ENCODE assay signal across 23 cellular contexts in the genomic region with DNA sequence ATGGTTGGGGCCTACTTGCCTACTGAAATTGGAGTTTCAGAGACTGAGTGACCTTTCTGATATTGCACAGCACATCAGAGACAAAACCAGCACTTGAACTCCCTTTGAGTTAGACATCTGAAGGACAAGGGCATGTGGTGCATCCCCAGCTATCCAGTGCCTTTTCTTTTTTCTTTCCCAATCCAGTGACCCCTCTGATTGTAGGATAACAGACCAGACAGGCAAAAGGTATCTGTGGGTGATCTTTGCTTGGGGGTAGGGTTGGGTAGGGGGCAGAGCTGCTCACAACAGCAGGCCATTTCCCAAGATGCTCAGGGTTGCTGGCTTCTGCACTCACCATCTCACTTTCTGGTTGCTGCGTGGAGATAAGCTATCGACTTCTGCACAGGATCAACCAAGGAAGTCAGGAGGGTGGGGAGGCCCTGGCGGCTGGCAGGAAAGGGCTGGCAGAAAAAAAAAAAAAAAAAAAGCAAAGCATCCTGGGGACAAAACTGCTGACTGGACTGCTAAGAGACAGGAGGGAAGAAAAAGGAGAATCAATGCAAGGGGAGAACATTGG. TPM values are rescaled to one million over a fixed set of nuclear protein-coding genes. Genes with fewer than 3 reads are reported as not detected.
DNase-seq lines count a peak whose midpoint lies in the region; ATAC-seq, FAIRE-seq and TF ChIP-seq lines count a peak whose summit lies in the region.
"Had no signal": no experiment of that assay in that cellular context is flagged by ENCODE, and none has a peak within 500 bp of the region (broad histone marks: within the 10 kb centered on the region; RNA-seq: fewer than 3 reads in every experiment).

No MANE protein-coding gene starts in this region.

- H3K27ac Mint-ChIP-seq in endothelial cell (ENCODE audit: unreplicated experiment) = peak overlapping the region; percentile 67
- H3K27ac Mint-ChIP-seq: activated naive CD8-positive, alpha-beta T cell had no signal

- WGBS in HepG2 (ENCODE audit: low lambda C conversion rate) = 14% methylated on average over 3 of the region's 3 CpGs
- 26% methylated on average over 3 of the region's 3 CpGs for WGBS in right lobe of liver (ENCODE audit: insufficient coverage, low coverage, low lambda C conversion rate, missing lambda C conversion rate)
- WGBS in sigmoid colon, 2 donors = 36 to 51% methylated on average over 3 of the region's 3 CpGs

- BruUV-seq in HepG2 (replicated peaks; lab: Mats Ljungman, UMichigan) (no TSS peak), Panc1 (replicated peaks; lab: Mats Ljungman, UMichigan) (no TSS peak)

- H3K4me3 ChIP-seq in HepG2 (replicated peaks in 1 of 3; ENCODE audit: insufficient read depth in 1 of 3, low read depth in 2 of 3, low read length in 3 of 3) = no peak overlapping the region
- H3K4me3 ChIP-seq in right lobe of liver = no peak overlapping the region
- no peak overlapping the region for H3K4me3 ChIP-seq in Panc1 (ENCODE audit: low read depth in 2 of 2, low read length in 2 of 2)
- no peak overlapping the region for H3K4me3 ChIP-seq in sigmoid colon
- H3K4me3 ChIP-seq: coronary artery, GM12878, lower lobe of right lung, testis had no signal

- H3K4me2 ChIP-seq in HepG2 (ENCODE audit: low read depth, low read length) = no peak overlapping the region

- no peaks in the 10 kb centered on the region for H4K20me1 ChIP-seq in HepG2 (ENCODE audit: insufficient read depth, low read length)

- DNase-seq in HepG2 (ENCODE audit: low spot score) = no peak
- no peak for DNase-seq in right lobe of liver
- no peak for DNase-seq in Panc1 (ENCODE audit: low read depth, low spot score)
- peak; percentile 21 for DNase-seq in endothelial cell (ENCODE audit: low spot score)
- DNase-seq in sigmoid colon = peak; percentile 41
- no peak for DNase-seq in HuH-7 (ENCODE audit: low spot score)
- DNase-seq in AML-193 (lab: John Stamatoyannopoulos, UW) = no peak
- no peak for DNase-seq in T-helper 9 cell
- DNase-seq: Caco-2, foreskin melanocyte, Karpas-422, lower lobe of right lung, NCI-H1417, Right ventricle myocardium superior, T-cell, testis had no signal

- peaks cover 2% of the 10 kb centered on the region for H3K27me3 Mint-ChIP-seq in endothelial cell (ENCODE audit: unreplicated experiment)

- in situ Hi-C loops in HepG2 (cut with HindIII; ENCODE audit: extremely low pct_ligation_motif_present, low pct_unique_long_range_greater_than_20kb) (no loop called here), Panc1 (cut with HindIII; ENCODE audit: low pct_unique_long_range_greater_than_20kb, low sequenced_read_pairs) (no loop called here)

- H3K9ac ChIP-seq in HepG2 (ENCODE audit: insufficient read depth, low read depth, low read length) = no peak overlapping the region

- no peak for TF ChIP-seq RAD21 in HepG2 (CRISPR knock-in tag; IDR thresholded peaks at IDR 0.05)

- H3K27me3 ChIP-seq in HepG2 (ENCODE audit: control insufficient read depth in 1 of 2, insufficient read depth in 2 of 2, low read length in 2 of 2) = peaks cover 7 to 56% of the 10 kb centered on the region in 2 experiments; a peak in 4 of 5 replicates
- H3K27me3 ChIP-seq in right lobe of liver = peaks cover 0 to 15% of the 10 kb centered on the region in 2 donors
- H3K27me3 ChIP-seq in Panc1 (ENCODE audit: control insufficient read depth, insufficient read depth, low read length) = no peaks in the 10 kb centered on the region
- no peaks in the 10 kb centered on the region for H3K27me3 ChIP-seq in sigmoid colon
- H3K27me3 ChIP-seq: testis had no signal

- POLR2A ChIA-PET in HepG2 (lab: Yijun Ruan, JAX) = no interaction called here
- POLR2A ChIA-PET in Panc1 (lab: Charles Lee) = interaction anchor here (0.6 kb wide), 1 partner anchor 119 kb away, joined by 6 read pairs; no protein-coding TSS in a partner anchor

- H3K4me1 ChIP-seq in HepG2 (ENCODE audit: insufficient read depth, low read length) = no peaks in the 10 kb centered on the region
- H3K4me1 ChIP-seq in right lobe of liver = peaks cover 0 to 9% (median 4%) of the 10 kb centered on the region in 4 donors
- peaks cover 44% of the 10 kb centered on the region for H3K4me1 ChIP-seq in Panc1 (ENCODE audit: control insufficient read depth, insufficient read depth, low read length)
- H3K4me1 ChIP-seq in sigmoid colon = peaks cover 0 to 34% (median 31%) of the 10 kb centered on the region in 4 donors
- H3K4me1 ChIP-seq: testis had no signal

- TF ChIP-seq POLR2A in HepG2 (IDR thresholded peaks at IDR 0.05; ENCODE audit: insufficient read depth in 1 of 2, low read depth in 2 of 2, low read length in 2 of 2) (no peak), right lobe of liver (IDR thresholded peaks at IDR 0.05) (no peak), sigmoid colon (IDR thresholded peaks at IDR 0.05) (no peak)

- no peaks in the 10 kb centered on the region for H3K36me3 Mint-ChIP-seq in endothelial cell (ENCODE audit: low read depth, unreplicated experiment)
- H3K36me3 Mint-ChIP-seq: activated naive CD8-positive, alpha-beta T cell; brain; T-cell had no signal

- TF ChIP-seq EP300 in HepG2 (IDR thresholded peaks at IDR 0.05; ENCODE audit: low read depth in 2 of 2, low read length in 2 of 2) (no peak), HepG2 (CRISPR knock-in tag; IDR thresholded peaks at IDR 0.05; ENCODE audit: borderline replicate concordance) (no peak), sigmoid colon (IDR thresholded peaks at IDR 0.05) (no peak)

- no peaks in the 10 kb centered on the region for H3K9me3 Mint-ChIP-seq in endothelial cell (ENCODE audit: unreplicated experiment)
- H3K9me3 Mint-ChIP-seq: neural crest cell, T-cell had no signal

- CTCF ChIA-PET in HepG2 (lab: Yijun Ruan, JAX; ENCODE audit: low intra/inter-chr PET ratio, low total read pairs) (no interaction called here), Panc1 (lab: Charles Lee) (no interaction called here)

- ATAC-seq in HepG2 = no peak
- no peak for ATAC-seq in right lobe of liver
- no peak for ATAC-seq in Panc1
- ATAC-seq: GM12878, lower lobe of right lung, T-cell had no signal

- FAIRE-seq in HepG2 (lab: Jason Lieb, UNC) = no peak
- FAIRE-seq: G401.6, GM12878 had no signal

- peak overlapping the region; percentile 54 for H3K4me3 Mint-ChIP-seq in endothelial cell (ENCODE audit: unreplicated experiment)
- H3K4me3 Mint-ChIP-seq: activated naive CD8-positive, alpha-beta T cell; neural crest cell; T-cell had no signal

- TF ChIP-seq CTCF in HepG2 (CRISPR knock-in tag; IDR thresholded peaks at IDR 0.05) (no peak), right lobe of liver (IDR thresholded peaks at IDR 0.05) (no peak), Panc1 (IDR thresholded peaks at IDR 0.05) (no peak), endothelial cell (IDR thresholded peaks at IDR 0.05; ENCODE audit: unreplicated experiment) (no peak), sigmoid colon (IDR thresholded peaks at IDR 0.05) (no peak)

- H3K27ac ChIP-seq in HepG2 (ENCODE audit: extremely low read length, insufficient read depth, low read length) = no peak overlapping the region
- H3K27ac ChIP-seq in right lobe of liver = no peak overlapping the region
- 0 out of 2 replicates have a peak overlapping the region, but pooled peaks have one; percentile 21 for H3K27ac ChIP-seq in Panc1 (ENCODE audit: low read length)
- no peak overlapping the region for H3K27ac ChIP-seq in sigmoid colon
- H3K27ac ChIP-seq: coronary artery, lower lobe of right lung, testis had no signal

- intact Hi-C loops in HepG2 (cut with micrococcal nuclease; ENCODE audit: unreplicated experiment) (no loop called here), right lobe of liver (cut with DNase I) (no loop called here), Panc1 (cut with micrococcal nuclease; ENCODE audit: unreplicated experiment) (no loop called here), sigmoid colon (cut with DNase I) (no loop called here)

- H3K9me3 ChIP-seq in HepG2 (ENCODE audit: low read length) = no peaks in the 10 kb centered on the region
- H3K9me3 ChIP-seq in right lobe of liver = no peaks in the 10 kb centered on the region
- no peaks in the 10 kb centered on the region for H3K9me3 ChIP-seq in Panc1 (ENCODE audit: control insufficient read depth, insufficient read depth, low read depth, low read length)
- H3K9me3 ChIP-seq in sigmoid colon = no peaks in the 10 kb centered on the region
- H3K9me3 ChIP-seq: Caco-2, lower lobe of right lung, testis had no signal

- H3K36me3 ChIP-seq in HepG2 (replicated peaks in 1 of 2; ENCODE audit: control insufficient read depth in 1 of 2, insufficient read depth in 2 of 2, low read length in 2 of 2) (no peaks in the 10 kb centered on the region), right lobe of liver (no peaks in the 10 kb centered on the region), Panc1 (ENCODE audit: control insufficient read depth, insufficient read depth, low read length) (no peaks in the 10 kb centered on the region), sigmoid colon (no peaks in the 10 kb centered on the region)
- H3K36me3 ChIP-seq: lower lobe of right lung had no signal

- H2AFZ ChIP-seq in HepG2 (ENCODE audit: low read length) = no peak overlapping the region

- no peaks in the 10 kb centered on the region for H3K79me2 ChIP-seq in HepG2 (ENCODE audit: insufficient read depth, low read length)

- peaks cover 27% of the 10 kb centered on the region for H3K4me1 Mint-ChIP-seq in endothelial cell (ENCODE audit: unreplicated experiment)
- H3K4me1 Mint-ChIP-seq: brain, neural crest cell had no signal

RNA-seq across cellular contexts. Expression of a gene that starts 42.2 kb away (rescaled TPM):
- total RNA-seq in HepG2 (2016; rRNA removed; fragmentation: Illumina TruSeq; extraction: Trizol) (not detected in 2 replicates), right lobe of liver (not detected), Panc1 (2021; ENCODE audit: unreplicated experiment) (not detected), endothelial cell (ENCODE audit: unreplicated experiment) (not detected), sigmoid colon (under 1 TPM in 1 of 4 donors, not detected in 3; 0.27 TPM)
- not detected in 2 replicates for total RNA-seq in HepG2 (2016; cell fraction: cytosol; rRNA removed; fragmentation: Illumina TruSeq; extraction: Trizol; ENCODE audit: low read depth)
- total RNA-seq in HepG2 (2016; cell fraction: insoluble cytoplasmic fraction; rRNA removed; fragmentation: Illumina TruSeq; extraction: Trizol) = not detected in 2 replicates
- not detected in 2 replicates for total RNA-seq in HepG2 (2016; cell fraction: membrane; rRNA removed; fragmentation: Illumina TruSeq; extraction: Trizol)
- total RNA-seq in HepG2 (2016; cell fraction: nucleus; rRNA removed; fragmentation: Illumina TruSeq; extraction: Trizol) = not detected in 2 replicates
- polyA plus RNA-seq in HepG2 (2011; rRNA removed) (not detected in 2 replicates), sigmoid colon (under 1 TPM in 2 of 3 donors, not detected in 1; 0.60 to 0.92 TPM)
- not detected in 2 replicates for polyA plus RNA-seq in HepG2 (2011; cell fraction: cytosol; rRNA removed)
- polyA plus RNA-seq in HepG2 (2011; cell fraction: nucleus; rRNA removed) = not detected in 2 replicates
- polyA plus RNA-seq in HepG2 (2012) = not detected in 2 replicates
- not detected in 2 replicates for polyA plus RNA-seq in HepG2 (2016; cell fraction: cytosol; fragmentation: Illumina TruSeq; extraction: Trizol; ENCODE audit: low read depth)
- not detected in 2 replicates for polyA plus RNA-seq in HepG2 (2016; cell fraction: insoluble cytoplasmic fraction; fragmentation: Illumina TruSeq; extraction: Trizol; ENCODE audit: low read depth)
- not detected in 2 replicates for polyA plus RNA-seq in HepG2 (2016; cell fraction: membrane; fragmentation: Illumina TruSeq; extraction: Trizol; ENCODE audit: low read depth)
- not detected in 2 replicates for polyA plus RNA-seq in HepG2 (2016; cell fraction: nucleus; fragmentation: Illumina TruSeq; extraction: Trizol; ENCODE audit: insufficient read depth, low read depth)
- polyA minus RNA-seq in HepG2 (2011; rRNA and poly(A)+ RNA removed; ENCODE audit: low replicate concordance) = not detected in 2 replicates
- polyA minus RNA-seq in HepG2 (2011; cell fraction: cytosol; rRNA and poly(A)+ RNA removed) = not detected in 2 replicates
- polyA minus RNA-seq in HepG2 (2011; cell fraction: nucleus; rRNA and poly(A)+ RNA removed) = not detected in 2 replicates
- not detected for polyA plus RNA-seq in Panc1 (2012; ENCODE audit: insufficient read length)
- total RNA-seq: Caco-2, GM12878, lower lobe of right lung, pulmonary artery endothelial cell, Right ventricle myocardium superior, T-cell had no signal
- polyA plus RNA-seq: GM12878 had no signal

RNA-seq across cellular contexts. Expression of a gene that starts 56.3 kb away (rescaled TPM):
- total RNA-seq in HepG2 (2016; rRNA removed; fragmentation: Illumina TruSeq; extraction: Trizol) (not detected in 2 replicates), right lobe of liver (1 to 10 TPM; 1.1 to 1.9 (median 1.5) TPM), Panc1 (2021; ENCODE audit: unreplicated experiment) (70.1 TPM), endothelial cell (ENCODE audit: unreplicated experiment) (5.6 TPM), sigmoid colon (10 to 100 TPM; 44.9 to 86.1 (median 63.6) TPM)
- not detected in 2 replicates for total RNA-seq in HepG2 (2016; cell fraction: cytosol; rRNA removed; fragmentation: Illumina TruSeq; extraction: Trizol; ENCODE audit: low read depth)
- total RNA-seq in HepG2 (2016; cell fraction: insoluble cytoplasmic fraction; rRNA removed; fragmentation: Illumina TruSeq; extraction: Trizol) = not detected in 2 replicates
- total RNA-seq in HepG2 (2016; cell fraction: membrane; rRNA removed; fragmentation: Illumina TruSeq; extraction: Trizol) = not detected in 2 replicates
- not detected in 2 replicates for total RNA-seq in HepG2 (2016; cell fraction: nucleus; rRNA removed; fragmentation: Illumina TruSeq; extraction: Trizol)
- polyA plus RNA-seq in HepG2 (2011; rRNA removed) (not detected in 2 replicates), sigmoid colon (1 to 10 TPM; 1.6 to 7.8 (median 3.0) TPM)
- not detected in 2 replicates for polyA plus RNA-seq in HepG2 (2011; cell fraction: cytosol; rRNA removed)
- not detected in 2 replicates for polyA plus RNA-seq in HepG2 (2011; cell fraction: nucleus; rRNA removed)
- not detected in 2 replicates for polyA plus RNA-seq in HepG2 (2012)
- not detected in 2 replicates for polyA plus RNA-seq in HepG2 (2016; cell fraction: cytosol; fragmentation: Illumina TruSeq; extraction: Trizol; ENCODE audit: low read depth)
- polyA plus RNA-seq in HepG2 (2016; cell fraction: insoluble cytoplasmic fraction; fragmentation: Illumina TruSeq; extraction: Trizol; ENCODE audit: low read depth) = not detected in 2 replicates
- polyA plus RNA-seq in HepG2 (2016; cell fraction: membrane; fragmentation: Illumina TruSeq; extraction: Trizol; ENCODE audit: low read depth) = not detected in 2 replicates
- not detected in 2 replicates for polyA plus RNA-seq in HepG2 (2016; cell fraction: nucleus; fragmentation: Illumina TruSeq; extraction: Trizol; ENCODE audit: insufficient read depth, low read depth)
- polyA minus RNA-seq in HepG2 (2011; rRNA and poly(A)+ RNA removed; ENCODE audit: low replicate concordance) = 0.28 TPM in 1 of 2 replicates, not detected in the other
- polyA minus RNA-seq in HepG2 (2011; cell fraction: cytosol; rRNA and poly(A)+ RNA removed) = not detected in 2 replicates
- polyA minus RNA-seq in HepG2 (2011; cell fraction: nucleus; rRNA and poly(A)+ RNA removed) = not detected in 2 replicates
- 66.6 TPM for polyA plus RNA-seq in Panc1 (2012; ENCODE audit: insufficient read length)

RNA-seq across cellular contexts. Expression of a gene that starts 58.6 kb away (rescaled TPM):
- total RNA-seq in HepG2 (2016; rRNA removed; fragmentation: Illumina TruSeq; extraction: Trizol) (not detected in 2 replicates), right lobe of liver (10 to 100 TPM in 4 of 6 experiments, 1 to 10 TPM in 2; 4.5 to 51.0 (median 17.5) TPM), Panc1 (2021; ENCODE audit: unreplicated experiment) (0.90 TPM), endothelial cell (ENCODE audit: unreplicated experiment) (2.1 TPM), sigmoid colon (1 to 10 TPM in 1 of 4 donors, under 1 TPM in 2, not detected in 1; 0.36 to 1.2 (median 0.41) TPM)
- not detected in 2 replicates for total RNA-seq in HepG2 (2016; cell fraction: cytosol; rRNA removed; fragmentation: Illumina TruSeq; extraction: Trizol; ENCODE audit: low read depth)
- total RNA-seq in HepG2 (2016; cell fraction: insoluble cytoplasmic fraction; rRNA removed; fragmentation: Illumina TruSeq; extraction: Trizol) = 0.17 TPM in 1 of 2 replicates, not detected in the other
- total RNA-seq in HepG2 (2016; cell fraction: membrane; rRNA removed; fragmentation: Illumina TruSeq; extraction: Trizol) = not detected in 2 replicates
- not detected in 2 replicates for total RNA-seq in HepG2 (2016; cell fraction: nucleus; rRNA removed; fragmentation: Illumina TruSeq; extraction: Trizol)
- polyA plus RNA-seq in HepG2 (2011; rRNA removed) (0.21 TPM in 1 of 2 replicates, not detected in the other), sigmoid colon (10 to 100 TPM in 1 of 3 donors, 1 to 10 TPM in 2; 1.6 to 10.3 (median 1.8) TPM)
- not detected in 2 replicates for polyA plus RNA-seq in HepG2 (2011; cell fraction: cytosol; rRNA removed)
- not detected in 2 replicates for polyA plus RNA-seq in HepG2 (2011; cell fraction: nucleus; rRNA removed)
- polyA plus RNA-seq in HepG2 (2012) = 0.60 TPM in 1 of 2 replicates, not detected in the other
- 0.18 and 0.36 TPM in 2 replicates for polyA plus RNA-seq in HepG2 (2016; cell fraction: cytosol; fragmentation: Illumina TruSeq; extraction: Trizol; ENCODE audit: low read depth)
- polyA plus RNA-seq in HepG2 (2016; cell fraction: insoluble cytoplasmic fraction; fragmentation: Illumina TruSeq; extraction: Trizol; ENCODE audit: low read depth) = not detected in 2 replicates
- 0.28 TPM in 1 of 2 replicates, not detected in the other for polyA plus RNA-seq in HepG2 (2016; cell fraction: membrane; fragmentation: Illumina TruSeq; extraction: Trizol; ENCODE audit: low read depth)
- not detected in 2 replicates for polyA plus RNA-seq in HepG2 (2016; cell fraction: nucleus; fragmentation: Illumina TruSeq; extraction: Trizol; ENCODE audit: insufficient read depth, low read depth)
- not detected in 2 replicates for polyA minus RNA-seq in HepG2 (2011; rRNA and poly(A)+ RNA removed; ENCODE audit: low replicate concordance)
- not detected in 2 replicates for polyA minus RNA-seq in HepG2 (2011; cell fraction: cytosol; rRNA and poly(A)+ RNA removed)
- polyA minus RNA-seq in HepG2 (2011; cell fraction: nucleus; rRNA and poly(A)+ RNA removed) = not detected in 2 replicates
- polyA plus RNA-seq in Panc1 (2012; ENCODE audit: insufficient read length) = 1.4 TPM
- total RNA-seq: pulmonary artery endothelial cell had no signal

Comparison
In these comparisons a context has a peak if more than half of its experiments do, and no peak if none do; other contexts are left out.
1. DNase-seq: peak in endothelial cell (single experiment) and sigmoid colon (single experiment); none in HepG2 (single experiment), right lobe of liver (0 of 3), Panc1 (single experiment), HuH-7 (single experiment), AML-193 (0 of 2) and T-helper 9 cell (single experiment).